17 cellular contexts compared by ENCODE assay signal in the genomic region with DNA sequence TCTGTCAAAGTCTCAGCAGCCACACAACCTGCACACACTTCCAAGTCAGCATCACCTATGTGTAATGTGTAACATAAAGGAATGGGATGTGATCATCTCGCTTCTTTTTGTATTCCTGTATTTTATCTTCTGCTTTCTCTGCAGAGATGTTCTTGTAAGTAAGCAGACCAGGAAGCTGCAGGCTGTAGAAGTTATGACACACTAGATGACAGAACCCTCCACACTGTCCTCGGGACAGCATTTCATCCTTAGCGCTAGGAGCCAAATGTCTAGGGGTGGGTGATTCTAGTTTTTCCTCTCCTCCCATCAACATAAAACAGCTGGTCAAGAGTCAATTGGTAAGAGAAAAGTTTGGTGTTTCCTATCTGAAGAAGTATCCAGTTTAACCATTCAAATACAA. TPM values are rescaled to one million over a fixed set of nuclear protein-coding genes. Genes with fewer than 3 reads are reported as not detected.
A peak's percentile ranks its signal among the peaks of the same experiment; 100 is the strongest.
DNase-seq lines count a peak whose midpoint lies in the region; ATAC-seq and TF ChIP-seq lines count a peak whose summit lies in the region.
"Had no signal": no experiment of that assay in that cellular context is flagged by ENCODE, and none has a peak within 500 bp of the region (broad histone marks: within the 10 kb centered on the region; RNA-seq: fewer than 3 reads in every experiment).

No MANE protein-coding gene starts in this region.

- intact Hi-C loops in PC-3 (cut with micrococcal nuclease) (no loop called here), left lung (cut with DNase I) (no loop called here), upper lobe of right lung (cut with DNase I) (no loop called here), right cardiac atrium (cut with DNase I) (no loop called here)

- peaks cover 34% of the 10 kb centered on the region for H3K4me1 Mint-ChIP-seq in stimulated activated effector memory CD8-positive, alpha-beta T cell treated with anti-CD3 and anti-CD28 coated beads, Interleukin-12 subunit alpha, Interleukin-12 subunit beta, amount 100 ng/mL, for 72 hours

- no peak overlapping the region for H3K27ac ChIP-seq in PC-3 (ENCODE audit: low read length)
- H3K27ac ChIP-seq in left lung, result no peak overlapping the region
- H3K27ac ChIP-seq in upper lobe of right lung, result no peak overlapping the region
- H3K27ac ChIP-seq in coronary artery, result no peak overlapping the region
- no peak overlapping the region for H3K27ac ChIP-seq in right cardiac atrium (ENCODE audit: low read length)
- H3K27ac ChIP-seq: BLaER1 treated with 17β-estradiol and CSF1 and Interleukin-3, amounts not matched to agents 10 nM and 100 nM; GM23248 had no signal

- no peak overlapping the region for H3K27ac Mint-ChIP-seq in stimulated activated effector memory CD8-positive, alpha-beta T cell treated with anti-CD3 and anti-CD28 coated beads, Interleukin-12 subunit alpha, Interleukin-12 subunit beta, amount 100 ng/mL, for 72 hours

- no peak overlapping the region for H3K4me3 ChIP-seq in PC-3 (ENCODE audit: low read length)
- no peak overlapping the region for H3K4me3 ChIP-seq in left lung
- H3K4me3 ChIP-seq in upper lobe of right lung, result no peak overlapping the region
- H3K4me3 ChIP-seq in coronary artery, result no peak overlapping the region
- H3K4me3 ChIP-seq in right cardiac atrium (ENCODE audit: low read length), result no peak overlapping the region
- H3K4me3 ChIP-seq: BLaER1 treated with 17β-estradiol and CSF1 and Interleukin-3, amounts not matched to agents 10 nM and 100 nM; GM23248 had no signal

- DNase-seq in CD1c-positive myeloid dendritic cell (ENCODE audit: extremely low spot score) (peak; percentile 46), PC-3 (no peak), left lung (no peak), upper lobe of right lung (no peak), coronary artery (ENCODE audit: low spot score) (no peak), right cardiac atrium (no peak)
- DNase-seq in stimulated activated effector memory CD8-positive, alpha-beta T cell treated with anti-CD3 and anti-CD28 coated beads, Interleukin-12 subunit alpha, Interleukin-12 subunit beta, amount 100 ng/mL, for 72 hours (ENCODE audit: low spot score in 2 of 2), result no peak
- DNase-seq: ACHN; CD4-positive, alpha-beta memory T cell; COR-L47; DMS153; DMS79 treated with DMSO at 0.1 percent for 48 hours; EL; GM23248; H7; IMR-90 had no signal

- H3K27me3 ChIP-seq in PC-3 (ENCODE audit: low read length) (no peaks in the 10 kb centered on the region), left lung (peaks cover 0 to 15% of the 10 kb centered on the region in 2 donors), upper lobe of right lung (peaks cover 4% of the 10 kb centered on the region), right cardiac atrium (ENCODE audit: control insufficient read depth, insufficient read depth) (no peaks in the 10 kb centered on the region)
- H3K27me3 ChIP-seq: BLaER1 treated with 17β-estradiol and CSF1 and Interleukin-3, amounts not matched to agents 10 nM and 100 nM had no signal

- ATAC-seq in PC-3 (no peak), left lung (peak; percentile 18), upper lobe of right lung (peak; percentile 74), right cardiac atrium (no peak)
- no peak for ATAC-seq in stimulated activated effector memory CD8-positive, alpha-beta T cell treated with anti-CD3 and anti-CD28 coated beads, Interleukin-12 subunit alpha, Interleukin-12 subunit beta, amount 100 ng/mL, for 72 hours

- H3K36me3 ChIP-seq in PC-3 (ENCODE audit: low read depth, low read length) (no peaks in the 10 kb centered on the region), left lung (no peaks in the 10 kb centered on the region), upper lobe of right lung (no peaks in the 10 kb centered on the region)
- H3K36me3 ChIP-seq: BLaER1 treated with 17β-estradiol and CSF1 and Interleukin-3, amounts not matched to agents 10 nM and 100 nM had no signal

- no peak overlapping the region for H3K9ac ChIP-seq in PC-3 (ENCODE audit: low read length)
- H3K9ac ChIP-seq: BLaER1 treated with 17β-estradiol and CSF1 and Interleukin-3, amounts not matched to agents 10 nM and 100 nM; GM23248 had no signal

- POLR2A ChIA-PET in PC-3 (lab: Charles Lee; ENCODE audit: unreplicated experiment), result no interaction called here

- CTCF ChIA-PET in PC-3 (lab: Charles Lee), result no interaction called here

- no TSS peak for BruUV-seq in PC-3 (replicated peaks; lab: Mats Ljungman, UMichigan)

- no peaks in the 10 kb centered on the region for H3K79me2 ChIP-seq in PC-3 (ENCODE audit: low read length)

- H3K4me1 ChIP-seq in PC-3 (ENCODE audit: insufficient read depth, low read length) (no peaks in the 10 kb centered on the region), left lung (peaks cover 0 to 7% of the 10 kb centered on the region in 2 donors), upper lobe of right lung (no peaks in the 10 kb centered on the region), right cardiac atrium (ENCODE audit: control insufficient read depth, insufficient read depth, low read length) (no peaks in the 10 kb centered on the region)

- H3K9me2 ChIP-seq in PC-3 (replicated peaks; ENCODE audit: low read length), result no peaks in the 10 kb centered on the region

- H2AFZ ChIP-seq in PC-3 (ENCODE audit: low read length), result 0 out of 2 replicates have a peak overlapping the region, but pooled peaks have one; percentile 18
- H2AFZ ChIP-seq: GM23248 had no signal

- H3F3A ChIP-seq in PC-3 (ENCODE audit: low read length, unreplicated experiment), result no peaks in the 10 kb centered on the region

- WGBS in right cardiac atrium, result 36% methylated on average over 3 of the region's 3 CpGs

- H3K4me3 Mint-ChIP-seq in stimulated activated effector memory CD8-positive, alpha-beta T cell treated with anti-CD3 and anti-CD28 coated beads, Interleukin-12 subunit alpha, Interleukin-12 subunit beta, amount 100 ng/mL, for 72 hours, result no peak overlapping the region
- H3K4me3 Mint-ChIP-seq: CD4-positive, alpha-beta memory T cell had no signal

- H3K9me3 ChIP-seq in PC-3 (ENCODE audit: low read length), result no peaks in the 10 kb centered on the region
- no peaks in the 10 kb centered on the region for H3K9me3 ChIP-seq in left lung
- H3K9me3 ChIP-seq in upper lobe of right lung, result no peaks in the 10 kb centered on the region
- H3K9me3 ChIP-seq in right cardiac atrium (ENCODE audit: control insufficient read depth, low read length), result no peaks in the 10 kb centered on the region
- H3K9me3 ChIP-seq: BLaER1 treated with 17β-estradiol and CSF1 and Interleukin-3, amounts not matched to agents 10 nM and 100 nM had no signal

- TF ChIP-seq CTCF in PC-3 (conservative IDR thresholded peaks at IDR 0.05; ENCODE audit: low read depth, low read length) (no peak), left lung (IDR thresholded peaks at IDR 0.05) (no peak), upper lobe of right lung (IDR thresholded peaks at IDR 0.05) (no peak), coronary artery (IDR thresholded peaks at IDR 0.05) (no peak)

- no peaks in the 10 kb centered on the region for H4K20me1 ChIP-seq in PC-3 (ENCODE audit: low read length)

- no peaks in the 10 kb centered on the region for H3K9me3 Mint-ChIP-seq in stimulated activated effector memory CD8-positive, alpha-beta T cell treated with anti-CD3 and anti-CD28 coated beads, Interleukin-12 subunit alpha, Interleukin-12 subunit beta, amount 100 ng/mL, for 72 hours

- no peak overlapping the region for H3K4me2 ChIP-seq in PC-3 (ENCODE audit: low read length)

- H3K36me3 Mint-ChIP-seq in stimulated activated effector memory CD8-positive, alpha-beta T cell treated with anti-CD3 and anti-CD28 coated beads, Interleukin-12 subunit alpha, Interleukin-12 subunit beta, amount 100 ng/mL, for 72 hours, result no peaks in the 10 kb centered on the region
- H3K36me3 Mint-ChIP-seq: CD4-positive, alpha-beta memory T cell had no signal

RNA-seq across cellular contexts. Expression of gene JAKMIP2, which starts 2.1 kb away (rescaled TPM):
- total RNA-seq in PC-3 (2014; rRNA removed) (0.15 TPM in 1 of 2 replicates, not detected in the other), left lung (1 to 10 TPM in 1 of 2 donors, under 1 TPM in 1; 0.73 to 4.4 TPM), upper lobe of right lung (7.5 TPM), right cardiac atrium (1 to 10 TPM in 2 of 4 donors, under 1 TPM in 2; 0.66 to 1.3 (median 1.1) TPM)
- 0.32 TPM for polyA plus RNA-seq in right cardiac atrium
- total RNA-seq: GM23248 had no signal
- polyA plus RNA-seq: IMR-90 had no signal

RNA-seq across cellular contexts. Expression of gene SPINK1, which starts 46.9 kb away (rescaled TPM):
- total RNA-seq in PC-3 (2014; rRNA removed) (not detected in 2 replicates), left lung (10 to 100 TPM; 12.7 to 74.5 TPM), upper lobe of right lung (not detected), right cardiac atrium (1 to 10 TPM in 1 of 4 donors, not detected in 3; 1.3 TPM)
- polyA plus RNA-seq in right cardiac atrium, result 0.38 TPM
- total RNA-seq: CD4-positive, alpha-beta memory T cell; GM23248; IMR-90 had no signal
- polyA plus RNA-seq: CD4-positive, alpha-beta memory T cell; GM23248; IMR-90 had no signal

Comparison
In these comparisons a context has a peak if more than half of its experiments do, and no peak if none do; other contexts are left out.
1. ATAC-seq: peak in left lung (single experiment) and upper lobe of right lung (single experiment); none in PC-3 (single experiment), stimulated activated effector memory CD8-positive, alpha-beta T cell treated with anti-CD3 and anti-CD28 coated beads, Interleukin-12 subunit alpha, Interleukin-12 subunit beta, amount 100 ng/mL, for 72 hours (single experiment) and right cardiac atrium (0 of 2).
2. RNA of gene SPINK1, which starts 46.9 kb away (total RNA-seq): 12.7 to 74.5 TPM in left lung; not detected in upper lobe of right lung (single experiment), not detected in PC-3 and 1.3 TPM in right cardiac atrium; every median in the first group is over 4 times any median in the second.